8 cellular contexts compared by ENCODE assay signal in the genomic region with DNA sequence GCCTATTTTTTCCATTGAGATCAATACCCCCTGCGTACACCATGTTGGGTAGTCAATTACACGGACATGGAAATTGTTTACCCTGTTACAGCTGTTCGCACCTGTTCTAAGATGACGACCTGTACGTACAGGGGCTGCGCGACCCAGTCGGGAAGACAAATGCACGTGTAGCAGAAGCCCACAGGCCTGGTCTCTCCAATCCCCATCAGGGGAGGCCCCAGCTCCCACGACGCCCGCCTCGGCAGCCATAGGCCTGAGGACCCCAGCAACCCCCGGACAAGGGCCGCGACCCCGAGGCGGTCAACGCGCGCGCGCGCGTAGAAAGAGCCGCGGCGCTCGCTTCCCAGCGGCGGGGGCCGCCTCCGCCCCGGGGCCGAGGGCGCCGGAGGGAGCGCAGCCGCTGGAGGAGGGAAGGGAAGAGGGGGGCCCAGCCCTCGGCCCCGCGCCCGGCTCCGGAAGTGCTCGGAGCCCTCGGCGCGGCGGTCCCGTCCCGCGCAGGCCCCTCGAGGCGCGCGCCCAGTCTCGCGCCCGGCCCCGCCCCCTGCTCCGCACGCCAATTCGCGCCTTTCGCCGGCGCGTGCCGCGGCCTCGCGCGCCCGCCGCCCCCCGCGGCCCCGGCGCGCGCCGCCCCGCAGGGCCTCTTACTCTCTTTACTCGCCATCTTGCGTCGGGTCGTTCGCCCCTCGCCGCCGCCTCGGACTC. TPM values are rescaled to one million over a fixed set of nuclear protein-coding genes. Genes with fewer than 3 reads are reported as not detected.
A peak's percentile ranks its signal among the peaks of the same experiment; 100 is the strongest.
DNase-seq lines count a peak whose midpoint lies in the region; ATAC-seq, FAIRE-seq and TF ChIP-seq lines count a peak whose summit lies in the region.

No MANE protein-coding gene starts in this region.

- H3K4me1 ChIP-seq in pancreas: peaks cover 0 to 9% (median 0%) of the 10 kb centered on the region in 3 donors

- no peak for TF ChIP-seq CTCF in pancreas (IDR thresholded peaks at IDR 0.05)

- peak overlapping the region; percentile 62 to 83 (median 78) for H3K27ac ChIP-seq in pancreas

- DNase-seq in AG08396 (ENCODE audit: low spot score): peak; percentile 52
- DNase-seq in NOMO-1 (lab: John Stamatoyannopoulos, UW; ENCODE audit: unreplicated experiment in 2 of 2): peak; percentile 54 to 72
- peak; percentile 43 for DNase-seq in activated gamma-delta T cell treated with Interleukin-2 at 50 U/mL for 16 hours
- peak; percentile 30 for DNase-seq in germinal center (ENCODE audit: low spot score)
- DNase-seq in pancreas: peak in 5 of 6 donors; percentile 14 to 73 (median 61)
- DNase-seq in cerebellar nuclear complex (lab: John Stamatoyannopoulos, UW): no peak

- no peaks in the 10 kb centered on the region for H3K9me3 ChIP-seq in pancreas

- no peaks in the 10 kb centered on the region for H3K36me3 ChIP-seq in pancreas

- H3K27me3 ChIP-seq in pancreas: peaks cover 0 to 20% (median 0%) of the 10 kb centered on the region in 4 donors

- H3K4me3 ChIP-seq in pancreas: peak overlapping the region; percentile 36 to 63 (median 44)

- 0 to 4% methylated on average over 30 to 86 of the region's 92 CpGs for WGBS in pancreas, 2 donors

- ATAC-seq in GM18870 (IDR thresholded peaks at IDR 0.05; ENCODE audit: unreplicated experiment) (peak; percentile 21), HG03097 (IDR thresholded peaks at IDR 0.05; ENCODE audit: low FRiP score, unreplicated experiment) (peak; percentile 30), pancreas (peak; percentile 12 to 25 (median 16))

- FAIRE-seq in pancreas (lab: Jason Lieb, UNC): no peak

- intact Hi-C loops in pancreas (cut with DNase I): no loop called here

RNA-seq across cellular contexts. Expression of a gene that starts 0.6 kb away (rescaled TPM):
- total RNA-seq in pancreas: 10 to 100 TPM; 29.1 to 46.2 (median 40.9) TPM
- polyA plus RNA-seq in pancreas: 10 to 100 TPM; 52.3 to 90.0 TPM

Comparison
In these comparisons a context has a peak if more than half of its experiments do, and no peak if none do; other contexts are left out.
1. DNase-seq: peak in AG08396 (single experiment), NOMO-1 (2 of 2), activated gamma-delta T cell treated with Interleukin-2 at 50 U/mL for 16 hours (single experiment), germinal center (single experiment) and pancreas (5 of 6); none in cerebellar nuclear complex (0 of 2).
2. Peak in every context shown above with its lines, with median percentiles within 50 percentile points of each other: ATAC-seq.